ENCODE assay signal across 1 cellular context in the genomic region with DNA sequence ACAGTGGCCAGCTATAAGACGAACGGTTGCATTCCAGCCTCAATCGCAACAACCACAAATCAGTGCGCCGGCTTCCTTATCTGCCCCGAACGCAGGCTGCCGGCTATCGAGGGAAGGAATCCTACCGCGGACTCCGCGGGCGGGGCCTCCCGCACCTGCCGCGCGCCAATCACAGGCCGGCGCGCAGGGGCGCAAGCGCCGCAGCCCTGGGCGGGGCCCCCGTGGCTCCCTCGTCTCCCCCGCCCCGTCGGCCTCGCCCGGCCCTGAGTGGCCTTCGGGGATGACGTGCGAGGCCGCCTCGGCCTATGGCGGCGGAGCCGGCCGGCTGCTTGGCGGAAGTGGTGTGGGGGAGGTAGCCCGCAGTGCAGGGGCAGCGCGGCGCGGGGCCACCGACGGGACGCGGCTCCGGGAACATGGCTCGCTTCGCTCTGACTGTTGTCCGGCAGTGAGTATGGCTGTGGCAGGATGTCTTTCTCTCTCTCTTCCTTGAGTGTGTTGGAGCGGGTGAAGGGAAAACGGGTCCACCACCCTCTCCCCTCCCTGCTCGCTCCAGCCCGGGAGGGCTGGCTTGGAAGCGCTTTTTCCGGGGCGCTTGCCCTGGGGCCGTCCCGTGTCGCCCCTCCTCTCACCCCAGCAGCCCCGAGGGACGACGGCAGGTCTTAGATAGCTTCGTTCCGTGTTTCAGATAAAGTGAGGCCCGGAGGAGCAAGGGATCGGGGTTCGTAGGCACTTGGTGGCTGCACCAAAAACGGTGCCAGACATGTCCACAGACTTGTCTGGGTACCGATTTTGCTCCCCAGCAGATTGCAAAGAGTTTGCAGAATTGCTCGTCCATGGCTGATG.
TF ChIP-seq lines count a peak whose summit lies in the region.

A gene with protein sequence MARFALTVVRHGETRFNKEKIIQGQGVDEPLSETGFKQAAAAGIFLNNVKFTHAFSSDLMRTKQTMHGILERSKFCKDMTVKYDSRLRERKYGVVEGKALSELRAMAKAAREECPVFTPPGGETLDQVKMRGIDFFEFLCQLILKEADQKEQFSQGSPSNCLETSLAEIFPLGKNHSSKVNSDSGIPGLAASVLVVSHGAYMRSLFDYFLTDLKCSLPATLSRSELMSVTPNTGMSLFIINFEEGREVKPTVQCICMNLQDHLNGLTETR (plus strand): TSS at position 355 of the 843 bp plus-strand sequence. CDS start 59 bp downstream, at position 414.

TF ChIP-seq in HEK293, 187 proteins besides CTCF, POLR2A, EP300 and RAD21 (continued from another document):
- no peak for TF ChIP-seq ZNF768 (tag by site-specific recombination; IDR thresholded peaks at IDR 0.05)
- TF ChIP-seq ZBTB21 (tag by site-specific recombination; IDR thresholded peaks at IDR 0.05): peak; percentile 42
